In the genomic region with DNA sequence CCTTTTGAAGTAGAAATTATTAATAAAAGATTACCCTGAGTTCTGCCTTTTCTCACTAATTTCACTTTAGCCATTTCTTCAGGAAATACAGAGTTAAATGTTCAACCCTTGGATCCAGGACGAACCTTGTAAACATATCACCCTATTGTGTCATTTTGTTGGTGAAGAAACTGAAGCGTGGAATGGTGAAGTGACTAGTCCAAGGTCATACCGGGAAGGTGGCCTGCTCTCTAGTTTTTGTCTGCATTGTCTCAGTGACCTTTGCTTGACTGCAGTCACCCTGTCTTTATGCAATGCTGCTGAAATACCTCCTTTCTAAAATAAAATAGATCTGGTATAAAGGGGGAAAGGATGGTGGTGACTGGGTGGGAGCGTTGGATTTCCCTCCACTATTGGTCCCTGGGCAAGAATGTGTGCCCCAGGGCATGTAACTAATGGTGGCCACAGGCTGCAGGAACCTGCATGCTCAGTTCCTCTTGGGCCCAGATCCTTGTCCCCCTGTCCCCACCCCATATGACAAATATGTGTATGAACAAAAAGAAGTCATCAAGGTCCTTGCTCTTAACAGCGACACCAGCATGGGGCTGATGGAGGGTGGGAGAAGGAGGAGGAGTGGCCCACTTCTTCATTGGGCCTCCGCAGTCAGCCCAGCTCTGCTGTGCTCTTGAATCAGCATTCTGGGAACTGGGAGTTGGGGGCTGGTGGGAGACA, we compare ENCODE assay signal across 11 cellular contexts. TPM values are rescaled to one million over a fixed set of nuclear protein-coding genes. Genes with fewer than 3 reads are reported as not detected.
DNase-seq lines count a peak whose midpoint lies in the region; ATAC-seq and TF ChIP-seq lines count a peak whose summit lies in the region.
"Had no signal": no experiment of that assay in that cellular context is flagged by ENCODE, and none has a peak within 500 bp of the region (broad histone marks: within the 10 kb centered on the region; RNA-seq: fewer than 3 reads in every experiment).

No MANE protein-coding gene starts in this region.

- H3K36me3 Mint-ChIP-seq in neural progenitor cell, result no peaks in the 10 kb centered on the region

- H3K79me2 ChIP-seq in DOHH2 (ENCODE audit: control insufficient read depth, low read length) (peaks cover 87% of the 10 kb centered on the region), neural progenitor cell (ENCODE audit: low read depth) (peaks cover 65% of the 10 kb centered on the region)

- H3K9me2 ChIP-seq in DOHH2 (replicated peaks; ENCODE audit: control insufficient read depth, low read length), result no peaks in the 10 kb centered on the region

- peaks cover 15% of the 10 kb centered on the region for H3F3A ChIP-seq in DOHH2 (ENCODE audit: control insufficient read depth, insufficient read depth)
- peaks cover 5% of the 10 kb centered on the region for H3F3A ChIP-seq in neural progenitor cell (ENCODE audit: low read depth)

- no peak for TF ChIP-seq POLR2A in NB4 (IDR thresholded peaks at IDR 0.05; ENCODE audit: extremely low read depth, insufficient read length)
- TF ChIP-seq POLR2A in tibial nerve (IDR thresholded peaks at IDR 0.05), result no peak

- 72 to 75% methylated on average over 6 of the region's 6 CpGs for WGBS in tibial nerve, 2 donors

- H3K27ac ChIP-seq in DOHH2 (ENCODE audit: low read depth, low read length) (peak overlapping the region; percentile 97), neural progenitor cell (no peak overlapping the region), tibial nerve (no peak overlapping the region)
- peak overlapping the region; percentile 83 for H3K27ac ChIP-seq in effector memory CD4-positive, alpha-beta T cell (ENCODE audit: insufficient read depth, low read length, poor library complexity, severe bottlenecking)

- H4K20me1 ChIP-seq in DOHH2 (ENCODE audit: control insufficient read depth, insufficient read depth, low read depth, low read length), result no peaks in the 10 kb centered on the region
- peaks cover 18% of the 10 kb centered on the region for H4K20me1 ChIP-seq in neural progenitor cell (ENCODE audit: low read depth)

- H3K36me3 ChIP-seq in DOHH2 (ENCODE audit: control insufficient read depth, low read length) (peaks cover 80% of the 10 kb centered on the region), neural progenitor cell (no peaks in the 10 kb centered on the region), tibial nerve (no peaks in the 10 kb centered on the region)
- H3K36me3 ChIP-seq in effector memory CD4-positive, alpha-beta T cell (ENCODE audit: control insufficient read depth, insufficient read depth, low read length), result no peaks in the 10 kb centered on the region

- H3K4me1 Mint-ChIP-seq in neural progenitor cell, result peaks cover 31% of the 10 kb centered on the region

- no peak overlapping the region for H3K9ac ChIP-seq in neural progenitor cell

- no peak for TF ChIP-seq EP300 in tibial nerve (IDR thresholded peaks at IDR 0.05)

- H3K9me3 ChIP-seq in DOHH2 (ENCODE audit: control insufficient read depth, insufficient read depth, low read length), result no peaks in the 10 kb centered on the region
- no peaks in the 10 kb centered on the region for H3K9me3 ChIP-seq in effector memory CD4-positive, alpha-beta T cell (ENCODE audit: control insufficient read depth, low read length)
- no peaks in the 10 kb centered on the region for H3K9me3 ChIP-seq in neural progenitor cell (ENCODE audit: low read depth)
- no peaks in the 10 kb centered on the region for H3K9me3 ChIP-seq in tibial nerve

- H3K27ac Mint-ChIP-seq in neural progenitor cell, result no peak overlapping the region

- no peak for ATAC-seq in GM19467 (IDR thresholded peaks at IDR 0.05; ENCODE audit: unreplicated experiment)

- no peak overlapping the region for H2AFZ ChIP-seq in neural progenitor cell (replicated peaks)

- peak overlapping the region; percentile 92 for H3K4me3 Mint-ChIP-seq in neural progenitor cell

- H3K27me3 ChIP-seq in DOHH2 (ENCODE audit: control insufficient read depth, low read length) (no peaks in the 10 kb centered on the region), neural progenitor cell (peaks cover 8% of the 10 kb centered on the region), tibial nerve (peaks cover 0 to 27% of the 10 kb centered on the region in 2 donors)
- no peaks in the 10 kb centered on the region for H3K27me3 ChIP-seq in effector memory CD4-positive, alpha-beta T cell (replicated peaks; ENCODE audit: control insufficient read depth, insufficient read depth, low read length, poor library complexity, severe bottlenecking)

- H3K27me3 Mint-ChIP-seq in neural progenitor cell (ENCODE audit: insufficient read depth, low read depth), result peaks cover 21% of the 10 kb centered on the region

- H3K4me1 ChIP-seq in DOHH2 (ENCODE audit: control insufficient read depth, low read length), result peaks cover 84% of the 10 kb centered on the region
- peaks cover 62% of the 10 kb centered on the region for H3K4me1 ChIP-seq in effector memory CD4-positive, alpha-beta T cell (ENCODE audit: control insufficient read depth, insufficient read depth, low read length, poor library complexity, severe bottlenecking)
- H3K4me1 ChIP-seq in neural progenitor cell, result peaks cover 47% of the 10 kb centered on the region
- H3K4me1 ChIP-seq in tibial nerve, result peaks cover 0 to 17% (median 8%) of the 10 kb centered on the region in 4 donors

- peaks cover 2% of the 10 kb centered on the region for H3K9me3 Mint-ChIP-seq in neural progenitor cell

- TF ChIP-seq CTCF in DOHH2 (IDR thresholded peaks at IDR 0.05; ENCODE audit: low read depth, low read length, poor library complexity, severe bottlenecking) (no peak), NB4 (IDR thresholded peaks at IDR 0.05; ENCODE audit: low read depth, low read length) (no peak), neural progenitor cell (IDR thresholded peaks at IDR 0.05) (no peak), tibial nerve (IDR thresholded peaks at IDR 0.05) (no peak)

- H3K4me3 ChIP-seq in DOHH2 (ENCODE audit: low read length) (peak overlapping the region; percentile 95), NB4 (ENCODE audit: low read depth, low read length) (peak overlapping the region; percentile 74), neural progenitor cell (peak overlapping the region; percentile 95), tibial nerve (peak overlapping the region in 2 of 4 donors; percentile 1 to 71)
- peak overlapping the region; percentile 71 for H3K4me3 ChIP-seq in effector memory CD4-positive, alpha-beta T cell (ENCODE audit: insufficient read depth, low read depth, low read length, poor library complexity, severe bottlenecking)

- H3K4me2 ChIP-seq in DOHH2 (ENCODE audit: low read length) (peak overlapping the region; percentile 89), neural progenitor cell (peak overlapping the region; percentile 94)

- DNase-seq in NB4 (ENCODE audit: low read depth) (no peak), neural progenitor cell (ENCODE audit: low spot score) (no peak), tibial nerve (ENCODE audit: low spot score in 2 of 2) (no peak), retina (no peak), CD1c-positive myeloid dendritic cell (ENCODE audit: extremely low spot score) (no peak)
- DNase-seq in effector memory CD4-positive, alpha-beta T cell, result no peak
- DNase-seq: anterior cingulate cortex; NCI-H748 treated with DMSO at 0.1 percent for 48 hours; stimulated activated CD4-positive, alpha-beta T cell treated with anti-CD3 and anti-CD28 coated beads, Interleukin-4, amount 100 ng/mL, for 4 hours had no signal

RNA-seq across cellular contexts. Expression of a gene that starts 1.6 kb away (rescaled TPM):
- 45.6 and 46.0 TPM in 2 replicates for total RNA-seq in neural progenitor cell (ENCODE audit: low replicate concordance)
- total RNA-seq in tibial nerve, result 10 to 100 TPM in 2 of 4 donors, 1 to 10 TPM in 2; 7.3 to 18.8 (median 12.3) TPM

Comparison
In these comparisons a context has a peak if more than half of its experiments do, and no peak if none do; other contexts are left out.
1. H3K27ac ChIP-seq: peak in DOHH2 (single experiment) and effector memory CD4-positive, alpha-beta T cell (single experiment); none in neural progenitor cell (single experiment) and tibial nerve (0 of 4).